9 cellular contexts compared by ENCODE assay signal in genomic region chr7:4189151-4189570, GRCh38.
DNase-seq lines count a peak whose midpoint lies in the region; ATAC-seq and TF ChIP-seq lines count a peak whose summit lies in the region.
"Had no signal": no experiment of that assay in that cellular context is flagged by ENCODE, and none has a peak within 500 bp of the region (broad histone marks: within the 10 kb centered on the region; RNA-seq: fewer than 3 reads in every experiment).

No MANE protein-coding gene starts in this region.

- DNase-seq in Daoy (ENCODE audit: low read depth), result peak; percentile 64
- peak; percentile 90 for DNase-seq in Right ventricle myocardium superior
- DNase-seq in posterior cingulate gyrus, result peak; percentile 28 to 97 (median 82)
- DNase-seq in NCI-H1048 (lab: John Stamatoyannopoulos, UW), result no peak
- DNase-seq: activated CD4-positive, alpha-beta T cell treated with anti-CD3 and anti-CD28 coated beads, Interleukin-2, amount 50 U/mL, for 1 hour had no signal

- TF ChIP-seq CTCF in VCaP (conservative IDR thresholded peaks at IDR 0.05), result no peak

- ATAC-seq in Right ventricle myocardium superior (ENCODE audit: poor library complexity) (peak; percentile 97), GM19328 (IDR thresholded peaks at IDR 0.05; ENCODE audit: unreplicated experiment) (no peak), HG02840 (IDR thresholded peaks at IDR 0.05; ENCODE audit: low FRiP score, unreplicated experiment) (no peak), GM19397 (IDR thresholded peaks at IDR 0.05; ENCODE audit: unreplicated experiment) (no peak)

- intact Hi-C loops in Right ventricle myocardium superior (cut with DNase I), result no loop called here
- intact Hi-C loops in posterior cingulate gyrus (cut with DNase I), result no loop called here

- H3K27ac ChIP-seq in VCaP, result peak overlapping the region; percentile 61
